In the genomic region with DNA sequence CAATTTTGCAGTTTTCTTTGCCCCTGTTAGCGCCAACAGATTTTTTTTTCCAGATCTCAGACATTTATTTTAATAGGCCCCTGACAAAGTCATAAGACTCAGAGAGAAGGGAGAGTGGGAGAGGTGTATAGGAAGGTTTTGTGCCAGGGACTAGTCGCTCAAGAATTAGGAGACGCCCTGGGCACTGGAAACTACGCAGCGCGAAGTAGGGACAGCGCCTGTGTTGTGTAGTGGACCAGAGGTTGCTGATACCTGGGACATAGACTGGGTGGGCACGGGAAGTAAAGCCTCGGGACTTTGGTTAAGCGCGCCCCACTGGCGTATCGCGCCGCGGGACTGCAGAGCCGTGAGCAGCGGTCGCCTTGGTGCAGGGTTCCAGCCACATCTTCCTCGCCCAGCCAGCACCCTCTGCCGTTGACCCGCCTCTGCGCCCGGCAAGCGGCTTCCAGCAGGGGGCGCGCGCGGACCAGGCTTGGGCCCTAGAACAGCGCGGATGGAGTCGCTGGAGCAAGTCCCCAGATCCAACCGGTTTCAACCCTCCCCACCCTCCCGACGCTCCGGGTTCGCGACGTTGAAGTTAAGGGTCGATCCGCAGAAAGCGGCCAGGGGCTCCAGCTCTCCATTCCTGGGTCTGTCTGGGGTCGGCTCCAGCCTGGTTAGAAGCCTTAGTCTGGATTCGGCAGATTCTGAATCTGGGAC, we compare ENCODE assay signal across 1 cellular context.
TF ChIP-seq lines count a peak whose summit lies in the region.

No MANE protein-coding gene starts in this region.

TF ChIP-seq in HEK293, 187 proteins besides CTCF, POLR2A, EP300 and RAD21 (continued from another document and continues in another):
- TF ChIP-seq KLF16 (tag by site-specific recombination; IDR thresholded peaks at IDR 0.05) (peak; percentile 59), SP2 (tag by site-specific recombination; IDR thresholded peaks at IDR 0.05) (peak; percentile 27; the same call in 1 of the 2 replicates), ZNF701 (tag by site-specific recombination; IDR thresholded peaks at IDR 0.05) (no peak), ZNF548 (tag by site-specific recombination; IDR thresholded peaks at IDR 0.05) (peak; percentile 98), ZNF600 (tag by site-specific recombination; IDR thresholded peaks at IDR 0.05) (peak; percentile 77; the same call in 1 of the 2 replicates), ZBTB44 (tag by site-specific recombination; IDR thresholded peaks at IDR 0.05) (peak; percentile 67; the same call in 1 of the 2 replicates), INSM2 (tag by site-specific recombination; IDR thresholded peaks at IDR 0.05) (peak; percentile 29; the same call in 1 of the 2 replicates), ZNF624 (tag by site-specific recombination; IDR thresholded peaks at IDR 0.05) (no peak), ZNF664 (tag by site-specific recombination; IDR thresholded peaks at IDR 0.05) (no peak), ZNF555 (tag by site-specific recombination; conservative IDR thresholded peaks at IDR 0.05) (no peak), ZNF341 (tag by site-specific recombination; IDR thresholded peaks at IDR 0.05; ENCODE audit: low read depth) (peak; percentile 82), ZNF791 (tag by site-specific recombination; IDR thresholded peaks at IDR 0.05) (no peak), SP3 (tag by site-specific recombination; IDR thresholded peaks at IDR 0.05) (0 out of 2 replicates have a peak, but pooled peaks have one; percentile 48), ZNF146 (tag by site-specific recombination; IDR thresholded peaks at IDR 0.05) (no peak), ZFP41 (tag by site-specific recombination; IDR thresholded peaks at IDR 0.05; ENCODE audit: borderline replicate concordance) (no peak), PATZ1 (tag by site-specific recombination; IDR thresholded peaks at IDR 0.05) (peak; percentile 83), ZNF473 (tag by site-specific recombination; IDR thresholded peaks at IDR 0.05) (no peak), ZNF292 (tag by site-specific recombination; IDR thresholded peaks at IDR 0.05; ENCODE audit: borderline replicate concordance, low read depth) (no peak), MEIS1 (CRISPR knock-in tag; IDR thresholded peaks at IDR 0.05; ENCODE audit: borderline replicate concordance) (no peak), ZNF175 (tag by site-specific recombination; IDR thresholded peaks at IDR 0.05) (no peak), ZSCAN16 (tag by site-specific recombination; IDR thresholded peaks at IDR 0.05) (no peak), ZNF324 (tag by site-specific recombination; IDR thresholded peaks at IDR 0.05) (peak; percentile 74; the same call in 1 of the 2 replicates), ZNF768 (tag by site-specific recombination; IDR thresholded peaks at IDR 0.05) (no peak), PRDM1 (tag by site-specific recombination; IDR thresholded peaks at IDR 0.05) (no peak), ZNF777 (tag by site-specific recombination; IDR thresholded peaks at IDR 0.05; ENCODE audit: borderline replicate concordance) (no peak), ZNF549 (tag by site-specific recombination; IDR thresholded peaks at IDR 0.05) (no peak), ZNF211 (tag by site-specific recombination; IDR thresholded peaks at IDR 0.05; ENCODE audit: low read depth) (no peak), ZNF747 (tag by site-specific recombination; IDR thresholded peaks at IDR 0.05) (no peak), SETDB1 (IDR thresholded peaks at IDR 0.05; ENCODE audit: insufficient read length, low read length) (no peak), FEZF1 (tag by site-specific recombination; IDR thresholded peaks at IDR 0.05) (no peak), ZNF792 (tag by site-specific recombination; IDR thresholded peaks at IDR 0.05) (no peak), ZNF121 (tag by site-specific recombination; IDR thresholded peaks at IDR 0.05) (peak; percentile 96), ZNF433 (tag by site-specific recombination; IDR thresholded peaks at IDR 0.05; ENCODE audit: low read depth) (no peak), HOXC10 (CRISPR knock-in tag; IDR thresholded peaks at IDR 0.05) (no peak), ZFP69B (tag by site-specific recombination; IDR thresholded peaks at IDR 0.05) (peak; percentile 77), ZNF513 (tag by site-specific recombination; IDR thresholded peaks at IDR 0.05) (no peak), ZNF169 (tag by site-specific recombination; IDR thresholded peaks at IDR 0.05) (no peak), ZNF302 (tag by site-specific recombination; IDR thresholded peaks at IDR 0.05; ENCODE audit: low read depth) (no peak), ZFP37 (tag by site-specific recombination; IDR thresholded peaks at IDR 0.05) (peak; percentile 93), ZNF266 (tag by site-specific recombination; IDR thresholded peaks at IDR 0.05; ENCODE audit: low read depth) (no peak), MYNN (tag by site-specific recombination; IDR thresholded peaks at IDR 0.05; ENCODE audit: borderline replicate concordance) (peak; percentile 36; the same call in 1 of the 2 replicates), GFI1B (tag by site-specific recombination; IDR thresholded peaks at IDR 0.05) (no peak), RBAK (tag by site-specific recombination; IDR thresholded peaks at IDR 0.05) (no peak)
- TF ChIP-seq, protein P1, sequence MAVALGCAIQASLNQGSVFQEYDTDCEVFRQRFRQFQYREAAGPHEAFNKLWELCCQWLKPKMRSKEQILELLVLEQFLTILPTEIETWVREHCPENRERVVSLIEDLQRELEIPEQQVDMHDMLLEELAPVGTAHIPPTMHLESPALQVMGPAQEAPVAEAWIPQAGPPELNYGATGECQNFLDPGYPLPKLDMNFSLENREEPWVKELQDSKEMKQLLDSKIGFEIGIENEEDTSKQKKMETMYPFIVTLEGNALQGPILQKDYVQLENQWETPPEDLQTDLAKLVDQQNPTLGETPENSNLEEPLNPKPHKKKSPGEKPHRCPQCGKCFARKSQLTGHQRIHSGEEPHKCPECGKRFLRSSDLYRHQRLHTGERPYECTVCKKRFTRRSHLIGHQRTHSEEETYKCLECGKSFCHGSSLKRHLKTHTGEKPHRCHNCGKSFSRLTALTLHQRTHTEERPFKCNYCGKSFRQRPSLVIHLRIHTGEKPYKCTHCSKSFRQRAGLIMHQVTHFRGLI (tag by site-specific recombination; IDR thresholded peaks at IDR 0.05): peak; percentile 77
- TF ChIP-seq, protein P2, sequence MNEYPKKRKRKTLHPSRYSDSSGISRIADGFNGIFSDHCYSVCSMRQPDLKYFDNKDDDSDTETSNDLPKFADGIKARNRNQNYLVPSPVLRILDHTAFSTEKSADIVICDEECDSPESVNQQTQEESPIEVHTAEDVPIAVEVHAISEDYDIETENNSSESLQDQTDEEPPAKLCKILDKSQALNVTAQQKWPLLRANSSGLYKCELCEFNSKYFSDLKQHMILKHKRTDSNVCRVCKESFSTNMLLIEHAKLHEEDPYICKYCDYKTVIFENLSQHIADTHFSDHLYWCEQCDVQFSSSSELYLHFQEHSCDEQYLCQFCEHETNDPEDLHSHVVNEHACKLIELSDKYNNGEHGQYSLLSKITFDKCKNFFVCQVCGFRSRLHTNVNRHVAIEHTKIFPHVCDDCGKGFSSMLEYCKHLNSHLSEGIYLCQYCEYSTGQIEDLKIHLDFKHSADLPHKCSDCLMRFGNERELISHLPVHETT (tag by site-specific recombination; IDR thresholded peaks at IDR 0.05): no peak
- TF ChIP-seq, protein P3, sequence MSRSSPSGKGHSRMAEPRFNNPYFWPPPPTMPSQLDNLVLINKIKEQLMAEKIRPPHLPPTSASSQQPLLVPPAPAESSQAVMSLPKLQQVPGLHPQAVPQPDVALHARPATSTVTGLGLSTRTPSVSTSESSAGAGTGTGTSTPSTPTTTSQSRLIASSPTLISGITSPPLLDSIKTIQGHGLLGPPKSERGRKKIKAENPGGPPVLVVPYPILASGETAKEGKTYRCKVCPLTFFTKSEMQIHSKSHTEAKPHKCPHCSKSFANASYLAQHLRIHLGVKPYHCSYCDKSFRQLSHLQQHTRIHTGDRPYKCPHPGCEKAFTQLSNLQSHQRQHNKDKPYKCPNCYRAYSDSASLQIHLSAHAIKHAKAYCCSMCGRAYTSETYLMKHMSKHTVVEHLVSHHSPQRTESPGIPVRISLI (tag by site-specific recombination; IDR thresholded peaks at IDR 0.05): no peak
- TF ChIP-seq, protein P4, sequence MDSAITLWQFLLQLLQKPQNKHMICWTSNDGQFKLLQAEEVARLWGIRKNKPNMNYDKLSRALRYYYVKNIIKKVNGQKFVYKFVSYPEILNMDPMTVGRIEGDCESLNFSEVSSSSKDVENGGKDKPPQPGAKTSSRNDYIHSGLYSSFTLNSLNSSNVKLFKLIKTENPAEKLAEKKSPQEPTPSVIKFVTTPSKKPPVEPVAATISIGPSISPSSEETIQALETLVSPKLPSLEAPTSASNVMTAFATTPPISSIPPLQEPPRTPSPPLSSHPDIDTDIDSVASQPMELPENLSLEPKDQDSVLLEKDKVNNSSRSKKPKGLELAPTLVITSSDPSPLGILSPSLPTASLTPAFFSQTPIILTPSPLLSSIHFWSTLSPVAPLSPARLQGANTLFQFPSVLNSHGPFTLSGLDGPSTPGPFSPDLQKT (IDR thresholded peaks at IDR 0.05; ENCODE audit: borderline replicate concordance, low read depth, low read length): no peak
- TF ChIP-seq, protein P5, sequence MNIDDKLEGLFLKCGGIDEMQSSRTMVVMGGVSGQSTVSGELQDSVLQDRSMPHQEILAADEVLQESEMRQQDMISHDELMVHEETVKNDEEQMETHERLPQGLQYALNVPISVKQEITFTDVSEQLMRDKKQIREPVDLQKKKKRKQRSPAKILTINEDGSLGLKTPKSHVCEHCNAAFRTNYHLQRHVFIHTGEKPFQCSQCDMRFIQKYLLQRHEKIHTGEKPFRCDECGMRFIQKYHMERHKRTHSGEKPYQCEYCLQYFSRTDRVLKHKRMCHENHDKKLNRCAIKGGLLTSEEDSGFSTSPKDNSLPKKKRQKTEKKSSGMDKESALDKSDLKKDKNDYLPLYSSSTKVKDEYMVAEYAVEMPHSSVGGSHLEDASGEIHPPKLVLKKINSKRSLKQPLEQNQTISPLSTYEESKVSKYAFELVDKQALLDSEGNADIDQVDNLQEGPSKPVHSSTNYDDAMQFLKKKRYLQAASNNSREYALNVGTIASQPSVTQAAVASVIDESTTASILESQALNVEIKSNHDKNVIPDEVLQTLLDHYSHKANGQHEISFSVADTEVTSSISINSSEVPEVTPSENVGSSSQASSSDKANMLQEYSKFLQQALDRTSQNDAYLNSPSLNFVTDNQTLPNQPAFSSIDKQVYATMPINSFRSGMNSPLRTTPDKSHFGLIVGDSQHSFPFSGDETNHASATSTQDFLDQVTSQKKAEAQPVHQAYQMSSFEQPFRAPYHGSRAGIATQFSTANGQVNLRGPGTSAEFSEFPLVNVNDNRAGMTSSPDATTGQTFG (tag by site-specific recombination; IDR thresholded peaks at IDR 0.05; ENCODE audit: borderline replicate concordance): no peak
- TF ChIP-seq, protein P6, sequence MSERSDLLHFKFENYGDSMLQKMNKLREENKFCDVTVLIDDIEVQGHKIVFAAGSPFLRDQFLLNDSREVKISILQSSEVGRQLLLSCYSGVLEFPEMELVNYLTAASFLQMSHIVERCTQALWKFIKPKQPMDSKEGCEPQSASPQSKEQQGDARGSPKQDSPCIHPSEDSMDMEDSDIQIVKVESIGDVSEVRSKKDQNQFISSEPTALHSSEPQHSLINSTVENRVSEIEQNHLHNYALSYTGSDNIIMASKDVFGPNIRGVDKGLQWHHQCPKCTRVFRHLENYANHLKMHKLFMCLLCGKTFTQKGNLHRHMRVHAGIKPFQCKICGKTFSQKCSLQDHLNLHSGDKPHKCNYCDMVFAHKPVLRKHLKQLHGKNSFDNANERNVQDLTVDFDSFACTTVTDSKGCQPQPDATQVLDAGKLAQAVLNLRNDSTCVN (tag by site-specific recombination; optimal IDR thresholded peaks at IDR 0.05): peak; percentile 63
